ENCODE assay signal across 10 cellular contexts in genomic region chr4:83618991-83619390, GRCh38.
DNase-seq lines count a peak whose midpoint lies in the region; ATAC-seq, FAIRE-seq and TF ChIP-seq lines count a peak whose summit lies in the region.
"Had no signal": no experiment of that assay in that cellular context is flagged by ENCODE, and none has a peak within 500 bp of the region (broad histone marks: within the 10 kb centered on the region; RNA-seq: fewer than 3 reads in every experiment).

No MANE protein-coding gene starts in this region.

- intact Hi-C loops in Right ventricle myocardium inferior (cut with DNase I) (loop anchor here (2.0 to 5.0 kb wide), 2 partner anchors 37 to 72 kb away; no protein-coding TSS in a partner anchor), cardiac septum (cut with DNase I) (loop anchor here (2.0 to 5.0 kb wide), 2 partner anchors 37 to 82 kb away; partner anchors contain the start of gene GPAT3), K562 (cut with micrococcal nuclease) (no loop called here), lower lobe of right lung (cut with DNase I) (no loop called here), spleen (cut with DNase I; ENCODE audit: low total_unique reads) (no loop called here)

- CTCF ChIA-PET in K562 (lab: Yijun Ruan, JAX; ENCODE audit: low intra/inter-chr PET ratio), result no interaction called here

- H3K27ac ChIP-seq in K562 (ENCODE audit: extremely low read depth, low read depth, low read length), result peak overlapping the region; percentile 45
- H3K27ac ChIP-seq in lower lobe of right lung, result peak overlapping the region; percentile 56
- no peak overlapping the region for H3K27ac ChIP-seq in spleen

- no peak overlapping the region for H3K4me3 ChIP-seq in K562
- H3K4me3 ChIP-seq in lower lobe of right lung, result no peak overlapping the region
- H3K4me3 ChIP-seq in spleen, result no peak overlapping the region

- H3K4me2 ChIP-seq in K562 (ENCODE audit: insufficient read depth, low read length), result no peak overlapping the region; the same call in 1 of the 2 replicates

- peak overlapping the region; percentile 72 for H2AFZ ChIP-seq in K562 (ENCODE audit: low read depth, low read length)

- no peaks in the 10 kb centered on the region for H4K20me1 ChIP-seq in K562 (replicated peaks; ENCODE audit: control insufficient read depth, insufficient read depth, low read length)

- ATAC-seq in Right ventricle myocardium inferior (peak; percentile 52), K562 (peak; percentile 91), lower lobe of right lung (peak; percentile 68 to 77), HG03135 (IDR thresholded peaks at IDR 0.05; ENCODE audit: unreplicated experiment) (no peak)
- ATAC-seq: natural killer cell treated with Interleukin-12 subunit alpha and Interleukin-12 subunit beta and Interleukin-15 and Interleukin-18, amount 100 ng/mL, for 72 hours had no signal

- TF ChIP-seq EP300 in K562 (IDR thresholded peaks at IDR 0.05; ENCODE audit: low read length), result peak; percentile 77

- H3K4me1 ChIP-seq in K562 (replicated peaks in 1 of 2; ENCODE audit: control insufficient read depth in 2 of 2, insufficient read depth in 2 of 2, low read length in 2 of 2), result peaks cover 0 to 20% of the 10 kb centered on the region in 2 experiments; a peak in 3 of 5 replicates
- peaks cover 13% of the 10 kb centered on the region for H3K4me1 ChIP-seq in lower lobe of right lung
- peaks cover 0 to 6% (median 2%) of the 10 kb centered on the region in 6 donors for H3K4me1 ChIP-seq in spleen

- H3K9ac ChIP-seq in K562 (ENCODE audit: insufficient read depth in 1 of 2, low read depth in 2 of 2, low read length in 2 of 2), result no peak overlapping the region

- DNase-seq in Right ventricle myocardium inferior (ENCODE audit: missing footprints) (no peak), cardiac septum (ENCODE audit: low spot score) (no peak), K562 (ENCODE audit: extremely low read depth in 1 of 4, low spot score in 3 of 4) (peak in 2 of 4 experiments; percentile 38 to 72), lower lobe of right lung (no peak), NCI-H524 treated with DMSO at 0.1 percent for 48 hours (lab: John Stamatoyannopoulos, UW) (no peak), HuH-7 (ENCODE audit: low spot score) (no peak), spleen (no peak)
- DNase-seq: NCI-H510A had no signal

- H3K27me3 ChIP-seq in K562 (ENCODE audit: control insufficient read depth in 2 of 2, insufficient read depth in 2 of 2, low read length in 2 of 2), result no peaks in the 10 kb centered on the region
- no peaks in the 10 kb centered on the region for H3K27me3 ChIP-seq in lower lobe of right lung (ENCODE audit: low read depth)
- peaks cover 0 to 26% (median 0%) of the 10 kb centered on the region in 7 donors for H3K27me3 ChIP-seq in spleen (replicated peaks in 1 of 7)

- no peaks in the 10 kb centered on the region; the same call in 2 of the 3 replicates for H3K36me3 ChIP-seq in K562 (ENCODE audit: control insufficient read depth, insufficient read depth, low read length)
- no peaks in the 10 kb centered on the region for H3K36me3 ChIP-seq in lower lobe of right lung
- no peaks in the 10 kb centered on the region for H3K36me3 ChIP-seq in spleen

- FAIRE-seq in K562 (lab: Jason Lieb, UNC), result peak; percentile 84

- H3K9me1 ChIP-seq in K562 (ENCODE audit: control insufficient read depth, insufficient read depth, low read length), result no peaks in the 10 kb centered on the region

- TF ChIP-seq POLR2A in K562 (conservative IDR thresholded peaks at IDR 0.05) (no peak), spleen (IDR thresholded peaks at IDR 0.05) (no peak)

- in situ Hi-C loops in K562 (cut with MboI), result no loop called here

- no peaks in the 10 kb centered on the region for H3K79me2 ChIP-seq in K562 (ENCODE audit: control insufficient read depth, insufficient read depth, low read length)

- no TSS peak for BruUV-seq in K562 (replicated peaks; lab: Mats Ljungman, UMichigan)

- 25% methylated on average over 3 of the region's 3 CpGs for WGBS in K562 (ENCODE audit: insufficient coverage, low coverage, missing lambda C conversion rate)
- 12 to 27% (median 18%) methylated on average over 3 of the region's 3 CpGs for WGBS in spleen, 5 donors

- TF ChIP-seq CTCF in K562 (IDR thresholded peaks at IDR 0.05 in 2 of 3, conservative IDR thresholded peaks at IDR 0.05 in 1 of 3; ENCODE audit: insufficient read depth in 2 of 3, low read depth in 1 of 3, low read length in 3 of 3) (no peak), lower lobe of right lung (IDR thresholded peaks at IDR 0.05) (no peak), spleen (IDR thresholded peaks at IDR 0.05 in 8 of 11, conservative IDR thresholded peaks at IDR 0.05 in 3 of 11) (no peak)

- H3K9me3 ChIP-seq in K562 (replicated peaks; ENCODE audit: control insufficient read depth, insufficient read depth, low read depth, low read length), result peaks cover 22% of the 10 kb centered on the region
- H3K9me3 ChIP-seq in lower lobe of right lung, result peaks cover 11% of the 10 kb centered on the region
- peaks cover 3 to 50% (median 39%) of the 10 kb centered on the region in 8 donors for H3K9me3 ChIP-seq in spleen

- POLR2A ChIA-PET in K562 (lab: Yijun Ruan, JAX), result no interaction called here

- TF ChIP-seq RAD21 in K562 (CRISPR knock-in tag; conservative IDR thresholded peaks at IDR 0.05 in 1 of 2, IDR thresholded peaks at IDR 0.05 in 1 of 2), result no peak

TF ChIP-seq in K562, 482 proteins besides CTCF, POLR2A, EP300 and RAD21 (continues in another document):
- TF ChIP-seq ZNF764 (CRISPR knock-in tag; IDR thresholded peaks at IDR 0.05; ENCODE audit: low read depth), result no peak
- no peak for TF ChIP-seq ZNF143 (CRISPR knock-in tag; IDR thresholded peaks at IDR 0.05)
- peak; percentile 60; the same call in 1 of the 2 replicates for TF ChIP-seq SMARCA4 (IDR thresholded peaks at IDR 0.05)
- no peak for TF ChIP-seq NFIC (IDR thresholded peaks at IDR 0.05)
- TF ChIP-seq ZNF511 (CRISPR knock-in tag; IDR thresholded peaks at IDR 0.05), result no peak

Comparison
In these comparisons a context has a peak if more than half of its experiments do, and no peak if none do; other contexts are left out.
1. H3K27ac ChIP-seq: peak in K562 (single experiment) and lower lobe of right lung (single experiment); none in spleen (0 of 8).
2. intact Hi-C loops: an anchor here in Right ventricle myocardium inferior (2.0 to 5.0 kb wide) and cardiac septum (2.0 to 5.0 kb wide); none called in K562, lower lobe of right lung and spleen.